In genomic region chr3:193347507-193348501, GRCh38 we compare ENCODE assay signal across 12 cellular contexts. TPM values are rescaled to one million over a fixed set of nuclear protein-coding genes. Genes with fewer than 3 reads are reported as not detected.
DNase-seq lines count a peak whose midpoint lies in the region; ATAC-seq, FAIRE-seq and TF ChIP-seq lines count a peak whose summit lies in the region.
"Had no signal": no experiment of that assay in that cellular context is flagged by ENCODE, and none has a peak within 500 bp of the region (broad histone marks: within the 10 kb centered on the region; RNA-seq: fewer than 3 reads in every experiment).

No MANE protein-coding gene starts in this region.

- H3K9me3 Mint-ChIP-seq in CD8-positive, alpha-beta memory T cell, result peaks cover 0 to 2% (median 0%) of the 10 kb centered on the region in 5 donors
- H3K9me3 Mint-ChIP-seq in activated naive CD4-positive, alpha-beta T cell treated with anti-CD3 and anti-CD28 coated beads for 36 hours, result no peaks in the 10 kb centered on the region
- H3K9me3 Mint-ChIP-seq: activated T-cell treated with anti-CD3 and anti-CD28 coated beads, Interleukin-2, amount 50 U/mL, for 4 hours; nephron had no signal

- peak; percentile 91 for DNase-seq in NCI-H510A (lab: John Stamatoyannopoulos, UW)
- DNase-seq in CD8-positive, alpha-beta memory T cell, result no peak
- DNase-seq in HepG2 (ENCODE audit: low spot score), result no peak
- no peak for DNase-seq in activated naive CD4-positive, alpha-beta T cell treated with anti-CD3 and anti-CD28 coated beads for 36 hours
- DNase-seq: activated T-cell treated with anti-CD3 and anti-CD28 coated beads, Interleukin-2, amount 50 U/mL, for 4 hours; NCI-H226 had no signal

- TF ChIP-seq RAD21 in HepG2 (CRISPR knock-in tag; IDR thresholded peaks at IDR 0.05), result no peak

- H3K27ac Mint-ChIP-seq in CD8-positive, alpha-beta memory T cell, result no peak overlapping the region
- no peak overlapping the region for H3K27ac Mint-ChIP-seq in activated naive CD4-positive, alpha-beta T cell treated with anti-CD3 and anti-CD28 coated beads for 36 hours
- H3K27ac Mint-ChIP-seq: nephron had no signal

- no TSS peak for BruUV-seq in HepG2 (replicated peaks; lab: Mats Ljungman, UMichigan)

- H3K4me1 Mint-ChIP-seq in CD8-positive, alpha-beta memory T cell, result no peaks in the 10 kb centered on the region
- no peaks in the 10 kb centered on the region for H3K4me1 Mint-ChIP-seq in activated naive CD4-positive, alpha-beta T cell treated with anti-CD3 and anti-CD28 coated beads for 36 hours (ENCODE audit: low read depth)
- H3K4me1 Mint-ChIP-seq: nephron had no signal

- no peak overlapping the region for H3K4me3 Mint-ChIP-seq in CD8-positive, alpha-beta memory T cell
- H3K4me3 Mint-ChIP-seq in activated naive CD4-positive, alpha-beta T cell treated with anti-CD3 and anti-CD28 coated beads for 36 hours, result no peak overlapping the region
- H3K4me3 Mint-ChIP-seq: activated T-cell treated with anti-CD3 and anti-CD28 coated beads, Interleukin-2, amount 50 U/mL, for 4 hours; nephron had no signal

- no peaks in the 10 kb centered on the region for H3K27me3 ChIP-seq in CD8-positive, alpha-beta memory T cell (ENCODE audit: insufficient read depth, low read length, poor library complexity, severe bottlenecking)
- H3K27me3 ChIP-seq in HepG2 (ENCODE audit: control insufficient read depth in 1 of 2, insufficient read depth in 2 of 2, low read length in 2 of 2), result 0 out of 5 replicates have a peak, but pooled peaks cover 0 to 4% of the 10 kb centered on the region in 2 experiments

- CTCF ChIA-PET in CD8-positive, alpha-beta memory T cell (lab: Charles Lee), result no interaction called here
- CTCF ChIA-PET in HepG2 (lab: Yijun Ruan, JAX; ENCODE audit: low intra/inter-chr PET ratio, low total read pairs), result no interaction called here
- CTCF ChIA-PET in activated naive CD4-positive, alpha-beta T cell treated with anti-CD3 and anti-CD28 coated beads for 36 hours (lab: Charles Lee), result interaction anchor here (0.6 to 1.4 kb wide), 2 partner anchors 10 to 21 kb away, joined by 3 to 4 read pairs; no protein-coding TSS in a partner anchor

- H3K27me3 Mint-ChIP-seq in CD8-positive, alpha-beta memory T cell, result peaks cover 1 to 13% of the 10 kb centered on the region in 2 donors
- H3K27me3 Mint-ChIP-seq in activated naive CD4-positive, alpha-beta T cell treated with anti-CD3 and anti-CD28 coated beads for 36 hours (ENCODE audit: low read depth), result peaks cover 8% of the 10 kb centered on the region

- peak overlapping the region; percentile 16; the same call in 1 of the 2 replicates for H3K4me3 ChIP-seq in iPS-18c (ENCODE audit: insufficient read depth, low read depth, low read length)
- no peak overlapping the region for H3K4me3 ChIP-seq in CD8-positive, alpha-beta memory T cell (ENCODE audit: low read length)
- no peak overlapping the region for H3K4me3 ChIP-seq in HepG2 (replicated peaks in 1 of 3; ENCODE audit: insufficient read depth in 1 of 3, low read depth in 2 of 3, low read length in 3 of 3)

- H3K9me3 ChIP-seq in iPS-18c (ENCODE audit: control insufficient read depth, insufficient read depth, low read length) (no peaks in the 10 kb centered on the region), HepG2 (ENCODE audit: low read length) (no peaks in the 10 kb centered on the region)
- no peaks in the 10 kb centered on the region for H3K9me3 ChIP-seq in CD8-positive, alpha-beta memory T cell (ENCODE audit: low read length)

- no peak for TF ChIP-seq POLR2A in HepG2 (IDR thresholded peaks at IDR 0.05; ENCODE audit: insufficient read depth in 1 of 2, low read depth in 2 of 2, low read length in 2 of 2)

- WGBS in HepG2 (ENCODE audit: low lambda C conversion rate), result under 1% methylated on average over 11 of the region's 11 CpGs

- no peaks in the 10 kb centered on the region for H3K36me3 ChIP-seq in CD8-positive, alpha-beta memory T cell (ENCODE audit: insufficient read depth, low read length)
- no peaks in the 10 kb centered on the region for H3K36me3 ChIP-seq in HepG2 (replicated peaks in 1 of 2; ENCODE audit: control insufficient read depth in 1 of 2, insufficient read depth in 2 of 2, low read length in 2 of 2)

- intact Hi-C loops in HepG2 (cut with micrococcal nuclease; ENCODE audit: unreplicated experiment), result no loop called here
- intact Hi-C loops in activated naive CD4-positive, alpha-beta T cell treated with anti-CD3 and anti-CD28 coated beads for 36 hours (cut with micrococcal nuclease), result no loop called here

- no peak overlapping the region for H2AFZ ChIP-seq in HepG2 (ENCODE audit: low read length)

- FAIRE-seq in HepG2 (lab: Jason Lieb, UNC), result no peak

- no peak for TF ChIP-seq CTCF in HepG2 (CRISPR knock-in tag; IDR thresholded peaks at IDR 0.05)

- ATAC-seq in GM18520 (IDR thresholded peaks at IDR 0.05; ENCODE audit: unreplicated experiment), result peak; percentile 61
- ATAC-seq in HG03378 (IDR thresholded peaks at IDR 0.05; ENCODE audit: unreplicated experiment), result peak; percentile 71
- no peak for ATAC-seq in HepG2
- ATAC-seq in GM18907 (IDR thresholded peaks at IDR 0.05; ENCODE audit: unreplicated experiment), result no peak
- ATAC-seq: activated T-cell treated with anti-CD3 and anti-CD28 coated beads, Interleukin-2, amount 50 U/mL, for 4 hours had no signal

- no peaks in the 10 kb centered on the region for H3K79me2 ChIP-seq in HepG2 (ENCODE audit: insufficient read depth, low read length)

- H3K27ac ChIP-seq in CD8-positive, alpha-beta memory T cell (ENCODE audit: low read depth, low read length), result no peak overlapping the region
- no peak overlapping the region for H3K27ac ChIP-seq in HepG2 (ENCODE audit: extremely low read length, insufficient read depth, low read length)

- in situ Hi-C loops in HepG2 (cut with HindIII; ENCODE audit: extremely low pct_ligation_motif_present, low pct_unique_long_range_greater_than_20kb), result no loop called here

- H3K4me1 ChIP-seq in CD8-positive, alpha-beta memory T cell (ENCODE audit: insufficient read depth, low read length), result no peaks in the 10 kb centered on the region
- H3K4me1 ChIP-seq in HepG2 (ENCODE audit: insufficient read depth, low read length), result no peaks in the 10 kb centered on the region

- H4K20me1 ChIP-seq in HepG2 (ENCODE audit: insufficient read depth, low read length), result no peaks in the 10 kb centered on the region

- H3K4me2 ChIP-seq in HepG2 (ENCODE audit: low read depth, low read length), result no peak overlapping the region

- POLR2A ChIA-PET in CD8-positive, alpha-beta memory T cell (lab: Charles Lee), result no interaction called here
- POLR2A ChIA-PET in HepG2 (lab: Yijun Ruan, JAX), result no interaction called here

- no peak overlapping the region for H3K9ac ChIP-seq in HepG2 (ENCODE audit: insufficient read depth, low read depth, low read length)

- no peaks in the 10 kb centered on the region for H3K36me3 Mint-ChIP-seq in CD8-positive, alpha-beta memory T cell
- no peaks in the 10 kb centered on the region for H3K36me3 Mint-ChIP-seq in activated naive CD4-positive, alpha-beta T cell treated with anti-CD3 and anti-CD28 coated beads for 36 hours (ENCODE audit: low read depth)

- TF ChIP-seq EP300 in HepG2 (IDR thresholded peaks at IDR 0.05; ENCODE audit: low read depth in 2 of 2, low read length in 2 of 2) (no peak), HepG2 (CRISPR knock-in tag; IDR thresholded peaks at IDR 0.05; ENCODE audit: borderline replicate concordance) (no peak)

TF ChIP-seq in HepG2, 621 proteins besides CTCF, POLR2A, EP300 and RAD21:
- no peak for TF ChIP-seq NCOA5 (CRISPR knock-in tag; IDR thresholded peaks at IDR 0.05)

RNA-seq across cellular contexts. Expression of gene ATP13A5, which starts 30.7 kb away (rescaled TPM):
- total RNA-seq in CD8-positive, alpha-beta memory T cell, result not detected
- polyA plus RNA-seq in CD8-positive, alpha-beta memory T cell, result not detected
- total RNA-seq in HepG2 (2016; rRNA removed; fragmentation: Illumina TruSeq; extraction: Trizol), result not detected in 2 replicates
- total RNA-seq in HepG2 (2016; cell fraction: cytosol; rRNA removed; fragmentation: Illumina TruSeq; extraction: Trizol; ENCODE audit: low read depth), result not detected in 2 replicates
- not detected in 2 replicates for total RNA-seq in HepG2 (2016; cell fraction: insoluble cytoplasmic fraction; rRNA removed; fragmentation: Illumina TruSeq; extraction: Trizol)
- not detected in 2 replicates for total RNA-seq in HepG2 (2016; cell fraction: membrane; rRNA removed; fragmentation: Illumina TruSeq; extraction: Trizol)
- total RNA-seq in HepG2 (2016; cell fraction: nucleus; rRNA removed; fragmentation: Illumina TruSeq; extraction: Trizol), result not detected in 2 replicates
- not detected in 2 replicates for polyA plus RNA-seq in HepG2 (2011; rRNA removed)
- polyA plus RNA-seq in HepG2 (2011; cell fraction: cytosol; rRNA removed), result not detected in 2 replicates
- polyA plus RNA-seq in HepG2 (2011; cell fraction: nucleus; rRNA removed), result not detected in 2 replicates
- not detected in 2 replicates for polyA plus RNA-seq in HepG2 (2012)
- not detected in 2 replicates for polyA plus RNA-seq in HepG2 (2016; cell fraction: cytosol; fragmentation: Illumina TruSeq; extraction: Trizol; ENCODE audit: low read depth)
- polyA plus RNA-seq in HepG2 (2016; cell fraction: insoluble cytoplasmic fraction; fragmentation: Illumina TruSeq; extraction: Trizol; ENCODE audit: low read depth), result not detected in 2 replicates
- polyA plus RNA-seq in HepG2 (2016; cell fraction: membrane; fragmentation: Illumina TruSeq; extraction: Trizol; ENCODE audit: low read depth), result not detected in 2 replicates
- polyA plus RNA-seq in HepG2 (2016; cell fraction: nucleus; fragmentation: Illumina TruSeq; extraction: Trizol; ENCODE audit: insufficient read depth, low read depth), result not detected in 2 replicates
- polyA minus RNA-seq in HepG2 (2011; rRNA and poly(A)+ RNA removed; ENCODE audit: low replicate concordance), result not detected in 2 replicates
- polyA minus RNA-seq in HepG2 (2011; cell fraction: cytosol; rRNA and poly(A)+ RNA removed), result not detected in 2 replicates
- not detected in 2 replicates for polyA minus RNA-seq in HepG2 (2011; cell fraction: nucleus; rRNA and poly(A)+ RNA removed)
- not detected for total RNA-seq in activated naive CD4-positive, alpha-beta T cell treated with anti-CD3 and anti-CD28 coated beads for 36 hours
- total RNA-seq: activated T-cell treated with anti-CD3 and anti-CD28 coated beads, Interleukin-2, amount 50 U/mL, for 4 hours; ureter had no signal

Comparison
In these comparisons a context has a peak if more than half of its experiments do, and no peak if none do; other contexts are left out.
1. ATAC-seq: peak in GM18520 (single experiment) and HG03378 (single experiment); none in HepG2 (single experiment) and GM18907 (single experiment).